Comparison of ENCODE assay signal across 13 cellular contexts in genomic region chr14:24426912-24427536, GRCh38. TPM values are rescaled to one million over a fixed set of nuclear protein-coding genes. Genes with fewer than 3 reads are reported as not detected.
DNase-seq lines count a peak whose midpoint lies in the region; ATAC-seq, FAIRE-seq and TF ChIP-seq lines count a peak whose summit lies in the region.
"Had no signal": no experiment of that assay in that cellular context is flagged by ENCODE, and none has a peak within 500 bp of the region (broad histone marks: within the 10 kb centered on the region; RNA-seq: fewer than 3 reads in every experiment).

No MANE protein-coding gene starts in this region.

- no peak overlapping the region for H3K9ac ChIP-seq in endothelial cell of umbilical vein (replicated peaks; ENCODE audit: extremely low read depth, insufficient read depth, low read length)

- TF ChIP-seq POLR2A in Peyer's patch (IDR thresholded peaks at IDR 0.05) (peak in 1 of 2 donors; percentile 50), endothelial cell of umbilical vein (IDR thresholded peaks at IDR 0.05; ENCODE audit: low read depth, low read length) (no peak)

- H3K27me3 ChIP-seq in Peyer's patch: no peaks in the 10 kb centered on the region
- no peaks in the 10 kb centered on the region for H3K27me3 ChIP-seq in endothelial cell of umbilical vein (ENCODE audit: control insufficient read depth in 2 of 2, insufficient read depth in 2 of 2, low read length in 2 of 2)
- H3K27me3 ChIP-seq: right atrium auricular region, uterus had no signal

- CTCF ChIA-PET in endothelial cell of umbilical vein (lab: Charles Lee): interaction anchor here (1.0 to 2.4 kb wide), 4 partner anchors 9 to 119 kb away, joined by 3 to 6 read pairs (median 5); partner anchors contain the start of gene CIDEB

- H2AFZ ChIP-seq in endothelial cell of umbilical vein (ENCODE audit: low read depth, low read length): no peak overlapping the region

- H3K27ac ChIP-seq in Peyer's patch (peak overlapping the region in 3 of 4 donors; percentile 52 to 99 (median 78)), endothelial cell of umbilical vein (ENCODE audit: insufficient read depth, low read depth, low read length) (peak overlapping the region; percentile 97)

- H3K27ac Mint-ChIP-seq in progenitor cell of endocrine pancreas: peak overlapping the region; percentile 93

- H3K9me3 ChIP-seq in Peyer's patch (no peaks in the 10 kb centered on the region), endothelial cell of umbilical vein (replicated peaks; ENCODE audit: control insufficient read depth, insufficient read depth, low read length) (no peaks in the 10 kb centered on the region)
- H3K9me3 ChIP-seq: gastroesophageal sphincter, right atrium auricular region, uterus had no signal

- H4K20me1 ChIP-seq in endothelial cell of umbilical vein (replicated peaks; ENCODE audit: control insufficient read depth, extremely low read depth, insufficient read depth, low read length): no peaks in the 10 kb centered on the region

- dilution Hi-C loops in endothelial cell of umbilical vein (cut with MboI; ENCODE audit: extremely low pct_ligation_motif_present, low sequenced_read_pairs): no loop called here

- BruUV-seq in endothelial cell of umbilical vein (replicated peaks; lab: Mats Ljungman, UMichigan): no TSS peak

- POLR2A ChIA-PET in endothelial cell of umbilical vein (lab: Charles Lee): no interaction called here

- H3K36me3 Mint-ChIP-seq in progenitor cell of endocrine pancreas (ENCODE audit: insufficient read depth): peaks cover 2% of the 10 kb centered on the region

- H3K27me3 Mint-ChIP-seq in progenitor cell of endocrine pancreas: no peaks in the 10 kb centered on the region

- H3K79me2 ChIP-seq in endothelial cell of umbilical vein (ENCODE audit: control insufficient read depth, insufficient read depth, low read length): peaks cover 13% of the 10 kb centered on the region

- H3K9me1 ChIP-seq in endothelial cell of umbilical vein (replicated peaks; ENCODE audit: control insufficient read depth, extremely low read depth, insufficient read depth, low read length): no peaks in the 10 kb centered on the region

- TF ChIP-seq CTCF in Peyer's patch (IDR thresholded peaks at IDR 0.05) (peak in 2 of 6 experiments; percentile 0 to 18), endothelial cell of umbilical vein (IDR thresholded peaks at IDR 0.05; ENCODE audit: extremely low read depth in 1 of 2, insufficient read depth in 1 of 2, low read depth in 1 of 2, low read length in 2 of 2) (no peak), progenitor cell of endocrine pancreas (IDR thresholded peaks at IDR 0.05; ENCODE audit: unreplicated experiment) (no peak), D721Med (IDR thresholded peaks at IDR 0.05; ENCODE audit: insufficient read depth, missing control alignments) (no peak)

- H3K4me2 ChIP-seq in endothelial cell of umbilical vein (ENCODE audit: insufficient read depth, low read length): no peak overlapping the region

- H3K4me1 ChIP-seq in Peyer's patch (peaks cover 8 to 62% (median 13%) of the 10 kb centered on the region in 4 donors), endothelial cell of umbilical vein (ENCODE audit: control insufficient read depth, extremely low read depth, insufficient read depth, low read length) (peaks cover 60% of the 10 kb centered on the region)

- DNase-seq in activated CD8-positive, alpha-beta memory T cell treated with anti-CD3 and anti-CD28 coated beads for 24 hours: peak; percentile 56
- DNase-seq in activated CD8-positive, alpha-beta memory T cell treated with anti-CD3 and anti-CD28 coated beads, Interleukin-2, amount 50 U/mL, for 4 hours: no peak
- peak in 2 of 3 donors; percentile 72 to 73 for DNase-seq in Peyer's patch
- DNase-seq in endothelial cell of umbilical vein (ENCODE audit: low read depth, low spot score): no peak
- no peak for DNase-seq in progenitor cell of endocrine pancreas (ENCODE audit: low spot score, unreplicated experiment)
- no peak for DNase-seq in D721Med (ENCODE audit: insufficient read length, low spot score)
- DNase-seq: NCI-H524 had no signal

- peaks cover 18% of the 10 kb centered on the region for H3K4me1 Mint-ChIP-seq in progenitor cell of endocrine pancreas (ENCODE audit: low read depth)

- peak overlapping the region; percentile 9 for H3K4me3 Mint-ChIP-seq in progenitor cell of endocrine pancreas (ENCODE audit: low read depth)

- no peaks in the 10 kb centered on the region for H3K9me3 Mint-ChIP-seq in progenitor cell of endocrine pancreas (ENCODE audit: low read depth)

- peak overlapping the region in 2 of 4 donors; percentile 33 to 41 for H3K4me3 ChIP-seq in Peyer's patch
- no peak overlapping the region for H3K4me3 ChIP-seq in endothelial cell of umbilical vein (replicated peaks in 1 of 3; ENCODE audit: insufficient read depth in 1 of 3, low read depth in 1 of 3, low read length in 3 of 3)
- H3K4me3 ChIP-seq: gastroesophageal sphincter, lung, right atrium auricular region, uterus had no signal

- FAIRE-seq in endothelial cell of umbilical vein (lab: Jason Lieb, UNC) (peak; percentile 12), D721Med (lab: Jason Lieb, UNC) (no peak)

- ATAC-seq in HG03457 (IDR thresholded peaks at IDR 0.05; ENCODE audit: unreplicated experiment) (no peak), GM21576 (IDR thresholded peaks at IDR 0.05; ENCODE audit: unreplicated experiment) (no peak)
- ATAC-seq: gastroesophageal sphincter had no signal

- H3K36me3 ChIP-seq in Peyer's patch: peaks cover 0 to 1% (median 0%) of the 10 kb centered on the region in 3 donors
- peaks cover 0 to under 1% of the 10 kb centered on the region in 2 experiments for H3K36me3 ChIP-seq in endothelial cell of umbilical vein (ENCODE audit: control insufficient read depth in 2 of 2, extremely low read depth in 1 of 2, insufficient read depth in 2 of 2, low read length in 2 of 2)
- H3K36me3 ChIP-seq: uterus had no signal

- intact Hi-C loops in endothelial cell of umbilical vein (cut with micrococcal nuclease): no loop called here

RNA-seq across cellular contexts. Expression of gene CBLN3, which starts 2.4 kb away (rescaled TPM):
- total RNA-seq in Peyer's patch (1 to 10 TPM in 1 of 4 donors, under 1 TPM in 1, not detected in 2; 0.94 to 4.3 TPM), endothelial cell of umbilical vein (5.0 and 8.6 TPM in 2 replicates), progenitor cell of endocrine pancreas (1.5 and 1.9 TPM in 2 replicates)
- 7.8 and 7.9 TPM in 2 replicates for polyA plus RNA-seq in endothelial cell of umbilical vein
- 3.4 and 4.2 TPM in 2 replicates for polyA plus RNA-seq in endothelial cell of umbilical vein (2011; cell fraction: cytosol; rRNA removed)
- polyA plus RNA-seq in endothelial cell of umbilical vein (2011; cell fraction: nucleus; rRNA removed): 27.9 and 31.3 TPM in 2 replicates
- polyA plus RNA-seq in endothelial cell of umbilical vein (2012): 4.2 and 5.1 TPM in 2 replicates
- 4.4 and 6.1 TPM in 2 replicates for polyA minus RNA-seq in endothelial cell of umbilical vein
- not detected for polyA minus RNA-seq in endothelial cell of umbilical vein (2011; cell fraction: cytosol; rRNA and poly(A)+ RNA removed)
- 6.4 and 8.2 TPM in 2 replicates for polyA minus RNA-seq in endothelial cell of umbilical vein (2011; cell fraction: nucleus; rRNA and poly(A)+ RNA removed)

RNA-seq across cellular contexts. Expression of gene KHNYN, which starts 2.7 kb away (rescaled TPM):
- total RNA-seq in Peyer's patch: 100 to 1,000 TPM in 2 of 4 donors, 10 to 100 TPM in 2; 80.9 to 129 (median 113) TPM
- total RNA-seq in endothelial cell of umbilical vein: 63.3 and 66.7 TPM in 2 replicates
- polyA plus RNA-seq in endothelial cell of umbilical vein: 25.2 and 25.4 TPM in 2 replicates
- 19.6 and 24.3 TPM in 2 replicates for polyA plus RNA-seq in endothelial cell of umbilical vein (2011; cell fraction: cytosol; rRNA removed)
- polyA plus RNA-seq in endothelial cell of umbilical vein (2011; cell fraction: nucleus; rRNA removed): 99.3 and 103 TPM in 2 replicates
- polyA plus RNA-seq in endothelial cell of umbilical vein (2012): 39.1 and 39.8 TPM in 2 replicates
- polyA minus RNA-seq in endothelial cell of umbilical vein: 59.9 and 60.3 TPM in 2 replicates
- 7.4 TPM for polyA minus RNA-seq in endothelial cell of umbilical vein (2011; cell fraction: cytosol; rRNA and poly(A)+ RNA removed)
- polyA minus RNA-seq in endothelial cell of umbilical vein (2011; cell fraction: nucleus; rRNA and poly(A)+ RNA removed): 72.1 and 82.5 TPM in 2 replicates
- total RNA-seq in progenitor cell of endocrine pancreas: 74.3 and 77.4 TPM in 2 replicates

RNA-seq across cellular contexts. Expression of gene SDR39U1, which starts 15.6 kb away (rescaled TPM):
- total RNA-seq in Peyer's patch (10 to 100 TPM; 25.7 to 98.2 (median 48.9) TPM), endothelial cell of umbilical vein (38.6 and 40.2 TPM in 2 replicates), progenitor cell of endocrine pancreas (68.1 and 68.2 TPM in 2 replicates)
- 72.6 and 89.8 TPM in 2 replicates for polyA plus RNA-seq in endothelial cell of umbilical vein
- 52.3 and 53.0 TPM in 2 replicates for polyA plus RNA-seq in endothelial cell of umbilical vein (2011; cell fraction: cytosol; rRNA removed)
- polyA plus RNA-seq in endothelial cell of umbilical vein (2011; cell fraction: nucleus; rRNA removed): 192 and 200 TPM in 2 replicates
- 25.9 and 26.8 TPM in 2 replicates for polyA plus RNA-seq in endothelial cell of umbilical vein (2012)
- polyA minus RNA-seq in endothelial cell of umbilical vein: 17.2 and 18.1 TPM in 2 replicates
- polyA minus RNA-seq in endothelial cell of umbilical vein (2011; cell fraction: cytosol; rRNA and poly(A)+ RNA removed): 19.7 TPM
- 31.2 and 39.9 TPM in 2 replicates for polyA minus RNA-seq in endothelial cell of umbilical vein (2011; cell fraction: nucleus; rRNA and poly(A)+ RNA removed)

RNA-seq across cellular contexts. Expression of gene NYNRIN, which starts 28.2 kb away (rescaled TPM):
- 10 to 100 TPM in 2 of 4 donors, 1 to 10 TPM in 2; 3.2 to 15.5 (median 10.3) TPM for total RNA-seq in Peyer's patch
- total RNA-seq in endothelial cell of umbilical vein: 42.8 and 45.1 TPM in 2 replicates
- 37.2 and 38.8 TPM in 2 replicates for polyA plus RNA-seq in endothelial cell of umbilical vein
- 27.6 and 28.6 TPM in 2 replicates for polyA plus RNA-seq in endothelial cell of umbilical vein (2011; cell fraction: cytosol; rRNA removed)
- polyA plus RNA-seq in endothelial cell of umbilical vein (2011; cell fraction: nucleus; rRNA removed): 59.8 and 66.2 TPM in 2 replicates
- 25.5 and 35.2 TPM in 2 replicates for polyA plus RNA-seq in endothelial cell of umbilical vein (2012)
- 56.5 and 59.7 TPM in 2 replicates for polyA minus RNA-seq in endothelial cell of umbilical vein
- polyA minus RNA-seq in endothelial cell of umbilical vein (2011; cell fraction: cytosol; rRNA and poly(A)+ RNA removed): not detected
- polyA minus RNA-seq in endothelial cell of umbilical vein (2011; cell fraction: nucleus; rRNA and poly(A)+ RNA removed): 27.5 and 30.6 TPM in 2 replicates
- total RNA-seq in progenitor cell of endocrine pancreas: 38.3 and 40.0 TPM in 2 replicates

RNA-seq across cellular contexts. Expression of gene NFATC4, which starts 59.0 kb away (rescaled TPM):
- total RNA-seq in Peyer's patch (10 to 100 TPM in 3 of 4 donors, 1 to 10 TPM in 1; 6.5 to 52.0 (median 21.5) TPM), endothelial cell of umbilical vein (88.1 and 88.5 TPM in 2 replicates), progenitor cell of endocrine pancreas (56.6 and 57.6 TPM in 2 replicates)
- 79.5 and 94.8 TPM in 2 replicates for polyA plus RNA-seq in endothelial cell of umbilical vein
- 30.9 and 43.0 TPM in 2 replicates for polyA plus RNA-seq in endothelial cell of umbilical vein (2011; cell fraction: cytosol; rRNA removed)
- polyA plus RNA-seq in endothelial cell of umbilical vein (2011; cell fraction: nucleus; rRNA removed): 378 and 485 TPM in 2 replicates
- 37.3 and 52.7 TPM in 2 replicates for polyA plus RNA-seq in endothelial cell of umbilical vein (2012)
- polyA minus RNA-seq in endothelial cell of umbilical vein: 51.3 and 57.5 TPM in 2 replicates
- not detected for polyA minus RNA-seq in endothelial cell of umbilical vein (2011; cell fraction: cytosol; rRNA and poly(A)+ RNA removed)
- polyA minus RNA-seq in endothelial cell of umbilical vein (2011; cell fraction: nucleus; rRNA and poly(A)+ RNA removed): 44.2 and 56.3 TPM in 2 replicates

Comparison
In these comparisons a context has a peak if more than half of its experiments do, and no peak if none do; other contexts are left out.
1. DNase-seq: peak in activated CD8-positive, alpha-beta memory T cell treated with anti-CD3 and anti-CD28 coated beads for 24 hours (single experiment) and Peyer's patch (2 of 3); none in activated CD8-positive, alpha-beta memory T cell treated with anti-CD3 and anti-CD28 coated beads, Interleukin-2, amount 50 U/mL, for 4 hours (single experiment), endothelial cell of umbilical vein (single experiment), progenitor cell of endocrine pancreas (single experiment) and D721Med (single experiment).